ENCODE assay signal across 10 cellular contexts in genomic region chr2:106138904-106139574, GRCh38. TPM values are rescaled to one million over a fixed set of nuclear protein-coding genes. Genes with fewer than 3 reads are reported as not detected.
DNase-seq lines count a peak whose midpoint lies in the region; ATAC-seq, FAIRE-seq and TF ChIP-seq lines count a peak whose summit lies in the region.
"Had no signal": no experiment of that assay in that cellular context is flagged by ENCODE, and none has a peak within 500 bp of the region (broad histone marks: within the 10 kb centered on the region; RNA-seq: fewer than 3 reads in every experiment).

No MANE protein-coding gene starts in this region.

- CTCF ChIA-PET in CD4-positive, alpha-beta T cell (lab: Charles Lee) = interaction anchor here (1.2 to 1.8 kb wide), 2 partner anchors 9 to 21 kb away, joined by 3 to 5 read pairs; no protein-coding TSS in a partner anchor

- peak overlapping the region; percentile 91 for H3K27ac Mint-ChIP-seq in CD4-positive, alpha-beta T cell
- peak overlapping the region; percentile 100 for H3K27ac Mint-ChIP-seq in T-helper 17 cell

- peaks cover 41% of the 10 kb centered on the region for H3K36me3 Mint-ChIP-seq in CD4-positive, alpha-beta T cell (ENCODE audit: low read depth)
- H3K36me3 Mint-ChIP-seq in T-helper 17 cell (ENCODE audit: low read depth) = peaks cover 21% of the 10 kb centered on the region

- peaks cover 54% of the 10 kb centered on the region for H3K4me1 Mint-ChIP-seq in CD4-positive, alpha-beta T cell (ENCODE audit: low read depth)
- H3K4me1 Mint-ChIP-seq in T-helper 17 cell = peaks cover 47% of the 10 kb centered on the region

- no peak for DNase-seq in CD4-positive, alpha-beta T cell
- DNase-seq in T-helper 17 cell (no peak), right cardiac atrium (no peak), renal cortical epithelial cell (ENCODE audit: low read depth) (peak; percentile 31), urothelium cell line (ENCODE audit: low spot score) (no peak), NCI-H146 treated with DMSO at 0.1 percent for 48 hours (lab: John Stamatoyannopoulos, UW; ENCODE audit: unreplicated experiment) (no peak), NCI-H69 (lab: John Stamatoyannopoulos, UW) (no peak)
- DNase-seq: NCI-H1694 treated with DMSO at 0.1 percent for 48 hours had no signal

- ATAC-seq in CD4-positive, alpha-beta T cell (ENCODE audit: poor library complexity) = peak; percentile 5
- ATAC-seq in T-helper 17 cell = peak; percentile 26
- peak; percentile 21 to 22 for ATAC-seq in right cardiac atrium
- no peak for ATAC-seq in GM21619 (IDR thresholded peaks at IDR 0.05; ENCODE audit: unreplicated experiment)

- H3K27ac ChIP-seq in CD4-positive, alpha-beta T cell (ENCODE audit: low read depth, low read length) = peak overlapping the region; percentile 66
- peak overlapping the region; percentile 57 for H3K27ac ChIP-seq in right cardiac atrium (ENCODE audit: low read length)

- H3K9me3 Mint-ChIP-seq in CD4-positive, alpha-beta T cell = no peaks in the 10 kb centered on the region

- POLR2A ChIA-PET in CD4-positive, alpha-beta T cell (lab: Charles Lee) = interaction anchor here (0.6 to 5.7 kb wide), 7 partner anchors 9 to 561 kb away, joined by 3 to 69 read pairs (median 3); no protein-coding TSS in a partner anchor

- H3K27me3 ChIP-seq in CD4-positive, alpha-beta T cell (ENCODE audit: control insufficient read depth, insufficient read depth, low read length) = no peaks in the 10 kb centered on the region
- no peaks in the 10 kb centered on the region for H3K27me3 ChIP-seq in right cardiac atrium (ENCODE audit: control insufficient read depth, insufficient read depth)

- no peak for FAIRE-seq in urothelium cell line (lab: Jason Lieb, UNC)
- FAIRE-seq: islet of Langerhans had no signal

- TF ChIP-seq CTCF in CD4-positive, alpha-beta T cell (IDR thresholded peaks at IDR 0.05) = no peak

- H3K9me3 ChIP-seq in CD4-positive, alpha-beta T cell (ENCODE audit: control insufficient read depth, low read length) = no peaks in the 10 kb centered on the region
- no peaks in the 10 kb centered on the region for H3K9me3 ChIP-seq in T-helper 17 cell (ENCODE audit: control insufficient read depth, low read length, poor library complexity, severe bottlenecking)
- no peaks in the 10 kb centered on the region for H3K9me3 ChIP-seq in right cardiac atrium (ENCODE audit: control insufficient read depth, low read length)

- WGBS in right cardiac atrium = 61% methylated on average over 9 of the region's 9 CpGs

- H3K4me3 Mint-ChIP-seq in CD4-positive, alpha-beta T cell = peak overlapping the region; percentile 82
- H3K4me3 Mint-ChIP-seq in T-helper 17 cell = peak overlapping the region; percentile 94

- H3K27me3 Mint-ChIP-seq in CD4-positive, alpha-beta T cell = no peaks in the 10 kb centered on the region
- H3K27me3 Mint-ChIP-seq in T-helper 17 cell = no peaks in the 10 kb centered on the region

- no peak overlapping the region for H3K4me3 ChIP-seq in right cardiac atrium (ENCODE audit: low read length)

- intact Hi-C loops in CD4-positive, alpha-beta T cell (cut with DNase I, micrococcal nuclease) = loop anchor here in 1 of 2 experiments (5.0 kb wide), 1 partner anchor 53 kb away; the partner anchor contains the start of gene UXS1
- intact Hi-C loops in right cardiac atrium (cut with DNase I) = no loop called here

- H3K4me1 ChIP-seq in right cardiac atrium (ENCODE audit: control insufficient read depth, insufficient read depth, low read length) = peaks cover 6% of the 10 kb centered on the region

RNA-seq across cellular contexts. Expression of gene UXS1, which starts 55.1 kb away (rescaled TPM):
- 10 to 100 TPM; 59.3 to 67.1 TPM for total RNA-seq in CD4-positive, alpha-beta T cell
- 100 to 1,000 TPM in 1 of 2 donors, 10 to 100 TPM in 1; 96.4 to 106 TPM for total RNA-seq in T-helper 17 cell
- total RNA-seq in right cardiac atrium = 10 to 100 TPM; 25.7 to 35.4 (median 28.1) TPM
- 27.3 TPM for polyA plus RNA-seq in right cardiac atrium
- total RNA-seq in renal cortical epithelial cell = 73.8 and 141 TPM in 2 replicates
